Comparison of ENCODE assay signal across 19 cellular contexts in the genomic region with DNA sequence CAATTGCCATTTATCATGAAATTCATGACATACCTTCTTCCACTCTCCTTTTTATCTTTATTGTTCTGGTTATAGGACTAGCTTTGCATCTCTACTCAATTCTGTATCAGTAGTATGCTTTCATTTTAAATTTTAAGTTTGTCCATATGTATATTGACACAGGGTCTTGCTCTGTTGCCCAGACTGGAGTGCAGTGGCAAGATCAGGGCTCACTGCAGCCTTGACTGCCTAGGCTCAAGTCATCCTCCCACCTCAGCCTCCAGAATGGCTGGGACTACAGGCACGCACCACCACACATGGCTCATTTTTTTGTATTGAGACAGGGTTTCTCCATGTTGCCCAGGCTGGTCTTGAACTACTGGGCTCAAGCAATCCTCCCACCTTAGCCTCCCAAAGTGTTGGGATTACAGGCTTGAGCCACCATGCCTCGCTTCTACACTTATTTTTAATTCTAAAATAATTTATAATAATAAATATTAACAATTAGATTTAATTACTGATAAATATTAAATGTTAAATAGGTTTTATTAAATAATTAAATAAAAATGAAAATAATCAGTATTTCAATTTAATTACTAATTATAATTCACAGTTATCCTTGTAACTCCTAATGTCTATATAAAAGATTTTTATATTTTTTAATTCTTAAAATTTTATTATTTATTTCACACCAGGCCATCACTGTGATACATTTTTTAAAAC. TPM values are rescaled to one million over a fixed set of nuclear protein-coding genes. Genes with fewer than 3 reads are reported as not detected.
DNase-seq lines count a peak whose midpoint lies in the region; ATAC-seq and TF ChIP-seq lines count a peak whose summit lies in the region.
"Had no signal": no experiment of that assay in that cellular context is flagged by ENCODE, and none has a peak within 500 bp of the region (broad histone marks: within the 10 kb centered on the region; RNA-seq: fewer than 3 reads in every experiment).

No MANE protein-coding gene starts in this region.

- no peak overlapping the region for H3K18ac ChIP-seq in neuronal stem cell (ENCODE audit: low read length)

- DNase-seq in activated CD4-positive, alpha-beta T cell treated with anti-CD3 and anti-CD28 coated beads, Interleukin-2, amount 10 ng/mL, durations not matched to agents 7 days and 5 days, result no peak
- no peak for DNase-seq in activated CD4-positive, alpha-beta T cell treated with anti-CD3 and anti-CD28 coated beads for 4 hours
- DNase-seq in CD8-positive, alpha-beta T cell, result no peak
- DNase-seq in activated B cell treated with CpG ODN at 0.5 μM for 24 hours (no peak), neuronal stem cell (ENCODE audit: low spot score) (no peak)
- DNase-seq in naive thymus-derived CD4-positive, alpha-beta T cell, result no peak
- no peak for DNase-seq in activated CD8-positive, alpha-beta T cell treated with anti-CD3 and anti-CD28 coated beads, Interleukin-2, amount 10 ng/mL, durations not matched to agents 7 days and 5 days
- DNase-seq: 8988T, KBM-7, NCI-H1092, NCI-H187, NCI-H2171, Peyer's patch, SHP77 had no signal

- no peak overlapping the region for H2BK15ac ChIP-seq in neuronal stem cell (ENCODE audit: low read length)

- H3K4me2 ChIP-seq in neuronal stem cell (ENCODE audit: insufficient read depth, low read length, poor library complexity, severe bottlenecking), result no peak overlapping the region

- intact Hi-C loops in CD8-positive, alpha-beta T cell (cut with DNase I, micrococcal nuclease), result loop anchor here in 1 of 2 experiments (5.0 kb wide), 1 partner anchor 108 kb away; no protein-coding TSS in a partner anchor
- intact Hi-C loops in activated B cell treated with CpG ODN at 0.5 μM for 24 hours (cut with micrococcal nuclease), result loop anchor here (2.0 to 10.0 kb wide), 3 partner anchors 14 to 1484 kb away; a partner anchor contains a TSS
- intact Hi-C loops in naive thymus-derived CD4-positive, alpha-beta T cell (cut with micrococcal nuclease), result loop anchor here in 1 of 2 donors (5.0 to 10.0 kb wide), 2 partner anchors 108 to 376 kb away; no protein-coding TSS in a partner anchor

- ATAC-seq in CD8-positive, alpha-beta T cell, result no peak
- no peak for ATAC-seq in activated B cell treated with CpG ODN at 0.5 μM for 24 hours (ENCODE audit: low read depth)
- ATAC-seq in naive thymus-derived CD4-positive, alpha-beta T cell, result no peak
- ATAC-seq in activated CD8-positive, alpha-beta T cell treated with anti-CD3 and anti-CD28 coated beads, Interleukin-2, amount 10 ng/mL, durations not matched to agents 7 days and 5 days, result no peak
- ATAC-seq in HG02840 (IDR thresholded peaks at IDR 0.05; ENCODE audit: low FRiP score, unreplicated experiment), result no peak
- ATAC-seq: GM23338 had no signal

- no peak overlapping the region for H4K91ac ChIP-seq in neuronal stem cell (ENCODE audit: low read depth, low read length, poor library complexity)

- no peak overlapping the region for H4K8ac ChIP-seq in neuronal stem cell (ENCODE audit: low read depth, low read length)

- H3K27ac Mint-ChIP-seq in activated CD4-positive, alpha-beta T cell treated with anti-CD3 and anti-CD28 coated beads, Interleukin-2, amount 10 ng/mL, durations not matched to agents 7 days and 5 days, result peak overlapping the region; percentile 17
- H3K27ac Mint-ChIP-seq in CD8-positive, alpha-beta T cell, result peak overlapping the region; percentile 49
- peak overlapping the region; percentile 66 for H3K27ac Mint-ChIP-seq in activated B cell treated with CpG ODN at 0.5 μM for 24 hours
- H3K27ac Mint-ChIP-seq in naive thymus-derived CD4-positive, alpha-beta T cell, result peak overlapping the region in 7 of 9 donors; percentile 2 to 85 (median 45)
- no peak overlapping the region for H3K27ac Mint-ChIP-seq in activated CD8-positive, alpha-beta T cell treated with anti-CD3 and anti-CD28 coated beads, Interleukin-2, amount 10 ng/mL, durations not matched to agents 7 days and 5 days
- H3K27ac Mint-ChIP-seq: GM23338 had no signal

- H3K14ac ChIP-seq in neuronal stem cell (ENCODE audit: low read length), result no peak overlapping the region

- H2BK12ac ChIP-seq in neuronal stem cell (ENCODE audit: low read length), result no peak overlapping the region

- no peak overlapping the region for H2AFZ ChIP-seq in neuronal stem cell (ENCODE audit: low read length)
- H2AFZ ChIP-seq: GM23338 had no signal

- no peak overlapping the region for H2BK120ac ChIP-seq in neuronal stem cell (ENCODE audit: low read depth, low read length)

- no peaks in the 10 kb centered on the region for H3K36me3 ChIP-seq in CD8-positive, alpha-beta T cell (ENCODE audit: insufficient read depth, low read length)
- peaks cover 0 to 10% (median 2%) of the 10 kb centered on the region in 3 experiments for H3K36me3 ChIP-seq in naive thymus-derived CD4-positive, alpha-beta T cell (ENCODE audit: control insufficient read depth in 2 of 3, insufficient read depth in 3 of 3, low read length in 3 of 3)
- H3K36me3 ChIP-seq in neuronal stem cell (replicated peaks in 1 of 2; ENCODE audit: control insufficient read depth in 2 of 2, insufficient read depth in 2 of 2, low read length in 2 of 2), result no peaks in the 10 kb centered on the region

- peaks cover 24% of the 10 kb centered on the region for H3K36me3 Mint-ChIP-seq in activated CD4-positive, alpha-beta T cell treated with anti-CD3 and anti-CD28 coated beads, Interleukin-2, amount 10 ng/mL, durations not matched to agents 7 days and 5 days (ENCODE audit: low read depth)
- H3K36me3 Mint-ChIP-seq in CD8-positive, alpha-beta T cell, result peaks cover 30% of the 10 kb centered on the region
- peaks cover 37% of the 10 kb centered on the region for H3K36me3 Mint-ChIP-seq in activated B cell treated with CpG ODN at 0.5 μM for 24 hours (ENCODE audit: low read depth)
- H3K36me3 Mint-ChIP-seq in naive thymus-derived CD4-positive, alpha-beta T cell, result peaks cover 3 to 22% (median 10%) of the 10 kb centered on the region in 5 donors
- H3K36me3 Mint-ChIP-seq in activated CD8-positive, alpha-beta T cell treated with anti-CD3 and anti-CD28 coated beads, Interleukin-2, amount 10 ng/mL, durations not matched to agents 7 days and 5 days (ENCODE audit: low read depth), result peaks cover 25% of the 10 kb centered on the region

- no peak overlapping the region for H3K4me3 Mint-ChIP-seq in activated CD4-positive, alpha-beta T cell treated with anti-CD3 and anti-CD28 coated beads, Interleukin-2, amount 10 ng/mL, durations not matched to agents 7 days and 5 days
- no peak overlapping the region for H3K4me3 Mint-ChIP-seq in CD8-positive, alpha-beta T cell
- H3K4me3 Mint-ChIP-seq in activated B cell treated with CpG ODN at 0.5 μM for 24 hours, result no peak overlapping the region
- H3K4me3 Mint-ChIP-seq in naive thymus-derived CD4-positive, alpha-beta T cell, result peak overlapping the region in 1 of 10 donors; percentile 31
- H3K4me3 Mint-ChIP-seq in activated CD8-positive, alpha-beta T cell treated with anti-CD3 and anti-CD28 coated beads, Interleukin-2, amount 10 ng/mL, durations not matched to agents 7 days and 5 days, result no peak overlapping the region

- POLR2A ChIA-PET in activated CD4-positive, alpha-beta T cell treated with anti-CD3 and anti-CD28 coated beads, Interleukin-2, amount 10 ng/mL, durations not matched to agents 7 days and 5 days (lab: Charles Lee), result no interaction called here
- POLR2A ChIA-PET in CD8-positive, alpha-beta T cell (lab: Charles Lee), result interaction anchor here (0.9 to 4.4 kb wide), 4 partner anchors 14 to 1143 kb away, joined by 3 to 63 read pairs (median 12); a partner anchor contains a TSS
- POLR2A ChIA-PET in activated B cell treated with CpG ODN at 0.5 μM for 24 hours (lab: Charles Lee), result interaction anchor here (0.6 to 3.6 kb wide), 4 partner anchors 21 to 53 kb away, joined by 3 to 147 read pairs (median 31); a partner anchor contains a TSS
- POLR2A ChIA-PET in naive thymus-derived CD4-positive, alpha-beta T cell (lab: Charles Lee), result interaction anchor here (0.7 to 2.6 kb wide), 6 partner anchors 10 to 53 kb away, joined by 3 to 13 read pairs (median 9); a partner anchor contains a TSS
- POLR2A ChIA-PET in activated CD8-positive, alpha-beta T cell treated with anti-CD3 and anti-CD28 coated beads, Interleukin-2, amount 10 ng/mL, durations not matched to agents 7 days and 5 days (lab: Charles Lee), result interaction anchor here (3.3 to 6.3 kb wide), 2 partner anchors 27 to 31 kb away, joined by 39 to 65 read pairs; a partner anchor contains a TSS

- no peaks in the 10 kb centered on the region for H3K27me3 ChIP-seq in CD8-positive, alpha-beta T cell (ENCODE audit: insufficient read depth, low read length)
- H3K27me3 ChIP-seq in naive thymus-derived CD4-positive, alpha-beta T cell (ENCODE audit: control insufficient read depth in 2 of 2, insufficient read depth in 2 of 2, low read length in 2 of 2), result no peaks in the 10 kb centered on the region
- no peaks in the 10 kb centered on the region for H3K27me3 ChIP-seq in neuronal stem cell (ENCODE audit: control insufficient read depth in 3 of 3, insufficient read depth in 3 of 3, low read depth in 1 of 3, low read length in 3 of 3)
- H3K27me3 ChIP-seq: Peyer's patch had no signal

- peaks cover 38% of the 10 kb centered on the region for H3K4me1 Mint-ChIP-seq in activated CD4-positive, alpha-beta T cell treated with anti-CD3 and anti-CD28 coated beads, Interleukin-2, amount 10 ng/mL, durations not matched to agents 7 days and 5 days
- H3K4me1 Mint-ChIP-seq in CD8-positive, alpha-beta T cell (ENCODE audit: low read depth), result peaks cover 29% of the 10 kb centered on the region
- peaks cover 41% of the 10 kb centered on the region for H3K4me1 Mint-ChIP-seq in activated B cell treated with CpG ODN at 0.5 μM for 24 hours
- peaks cover 0 to 38% (median 24%) of the 10 kb centered on the region in 7 donors for H3K4me1 Mint-ChIP-seq in naive thymus-derived CD4-positive, alpha-beta T cell
- H3K4me1 Mint-ChIP-seq in activated CD8-positive, alpha-beta T cell treated with anti-CD3 and anti-CD28 coated beads, Interleukin-2, amount 10 ng/mL, durations not matched to agents 7 days and 5 days (ENCODE audit: low read depth), result peaks cover 26% of the 10 kb centered on the region

- no peaks in the 10 kb centered on the region for H3K9me3 Mint-ChIP-seq in activated CD4-positive, alpha-beta T cell treated with anti-CD3 and anti-CD28 coated beads, Interleukin-2, amount 10 ng/mL, durations not matched to agents 7 days and 5 days
- no peaks in the 10 kb centered on the region for H3K9me3 Mint-ChIP-seq in CD8-positive, alpha-beta T cell
- no peaks in the 10 kb centered on the region for H3K9me3 Mint-ChIP-seq in activated B cell treated with CpG ODN at 0.5 μM for 24 hours
- no peaks in the 10 kb centered on the region for H3K9me3 Mint-ChIP-seq in naive thymus-derived CD4-positive, alpha-beta T cell
- no peaks in the 10 kb centered on the region for H3K9me3 Mint-ChIP-seq in activated CD8-positive, alpha-beta T cell treated with anti-CD3 and anti-CD28 coated beads, Interleukin-2, amount 10 ng/mL, durations not matched to agents 7 days and 5 days (ENCODE audit: insufficient read depth)
- H3K9me3 Mint-ChIP-seq: GM23338 had no signal

- no peak overlapping the region for H3K9ac ChIP-seq in neuronal stem cell (ENCODE audit: low read depth, low read length, poor library complexity)

- CTCF ChIA-PET in activated CD4-positive, alpha-beta T cell treated with anti-CD3 and anti-CD28 coated beads, Interleukin-2, amount 10 ng/mL, durations not matched to agents 7 days and 5 days (lab: Charles Lee), result interaction anchor here (2.8 to 4.9 kb wide), 2 partner anchors 19 to 22 kb away, joined by 22 to 157 read pairs; a partner anchor contains a TSS
- CTCF ChIA-PET in CD8-positive, alpha-beta T cell (lab: Charles Lee), result interaction anchor here (1.1 to 3.6 kb wide), 3 partner anchors 10 to 29 kb away, joined by 4 to 43 read pairs (median 6); a partner anchor contains a TSS
- CTCF ChIA-PET in activated B cell treated with CpG ODN at 0.5 μM for 24 hours (lab: Charles Lee), result interaction anchor here (1.0 to 3.2 kb wide), 2 partner anchors 13 to 28 kb away, joined by 3 to 21 read pairs; a partner anchor contains a TSS
- CTCF ChIA-PET in naive thymus-derived CD4-positive, alpha-beta T cell (lab: Charles Lee), result interaction anchor here (4.7 kb wide), 1 partner anchor 13 kb away, joined by 48 read pairs; no protein-coding TSS in a partner anchor
- CTCF ChIA-PET in activated CD8-positive, alpha-beta T cell treated with anti-CD3 and anti-CD28 coated beads, Interleukin-2, amount 10 ng/mL, durations not matched to agents 7 days and 5 days (lab: Charles Lee), result interaction anchor here (2.5 to 4.8 kb wide), 2 partner anchors 20 to 28 kb away, joined by 22 to 74 read pairs; a partner anchor contains a TSS

- no peak overlapping the region for H2AK5ac ChIP-seq in neuronal stem cell (ENCODE audit: low read depth, low read length)

- TF ChIP-seq CTCF in CD8-positive, alpha-beta T cell (IDR thresholded peaks at IDR 0.05), result no peak
- TF ChIP-seq CTCF in activated B cell treated with CpG ODN at 0.5 μM for 24 hours (IDR thresholded peaks at IDR 0.05), result no peak

- H3K4me3 ChIP-seq in CD8-positive, alpha-beta T cell (ENCODE audit: low read depth, low read length), result no peak overlapping the region
- no peak overlapping the region for H3K4me3 ChIP-seq in naive thymus-derived CD4-positive, alpha-beta T cell (ENCODE audit: low read length)
- H3K4me3 ChIP-seq in neuronal stem cell (ENCODE audit: low read length in 2 of 2), result no peak overlapping the region
- H3K4me3 ChIP-seq: GM23338, Peyer's patch had no signal

- no peaks in the 10 kb centered on the region for H3K27me3 Mint-ChIP-seq in activated CD4-positive, alpha-beta T cell treated with anti-CD3 and anti-CD28 coated beads, Interleukin-2, amount 10 ng/mL, durations not matched to agents 7 days and 5 days
- H3K27me3 Mint-ChIP-seq in CD8-positive, alpha-beta T cell (ENCODE audit: low read depth), result no peaks in the 10 kb centered on the region
- H3K27me3 Mint-ChIP-seq in activated B cell treated with CpG ODN at 0.5 μM for 24 hours, result no peaks in the 10 kb centered on the region
- H3K27me3 Mint-ChIP-seq in naive thymus-derived CD4-positive, alpha-beta T cell, result no peaks in the 10 kb centered on the region
- H3K27me3 Mint-ChIP-seq in activated CD8-positive, alpha-beta T cell treated with anti-CD3 and anti-CD28 coated beads, Interleukin-2, amount 10 ng/mL, durations not matched to agents 7 days and 5 days (ENCODE audit: low read depth), result no peaks in the 10 kb centered on the region

- H3K23ac ChIP-seq in neuronal stem cell (ENCODE audit: low read depth, low read length, poor library complexity), result no peak overlapping the region

- H3K9me3 ChIP-seq in CD8-positive, alpha-beta T cell (ENCODE audit: low read length), result no peaks in the 10 kb centered on the region
- no peaks in the 10 kb centered on the region for H3K9me3 ChIP-seq in naive thymus-derived CD4-positive, alpha-beta T cell (ENCODE audit: control insufficient read depth in 2 of 3, low read length in 3 of 3)
- H3K9me3 ChIP-seq in neuronal stem cell (replicated peaks in 1 of 2; ENCODE audit: control insufficient read depth in 2 of 2, insufficient read depth in 1 of 2, low read depth in 1 of 2, low read length in 2 of 2), result no peaks in the 10 kb centered on the region
- H3K9me3 ChIP-seq: Peyer's patch had no signal

- no peaks in the 10 kb centered on the region for H3K79me1 ChIP-seq in neuronal stem cell (ENCODE audit: low read depth, low read length)

- no peak overlapping the region for H3K27ac ChIP-seq in CD8-positive, alpha-beta T cell (ENCODE audit: low read depth, low read length)
- H3K27ac ChIP-seq in naive thymus-derived CD4-positive, alpha-beta T cell (ENCODE audit: low read depth, low read length), result no peak overlapping the region
- H3K27ac ChIP-seq in neuronal stem cell (replicated peaks; ENCODE audit: low read length), result no peak overlapping the region
- H3K27ac ChIP-seq: C4-2B had no signal

- peaks cover 3% of the 10 kb centered on the region for H3K4me1 ChIP-seq in CD8-positive, alpha-beta T cell (ENCODE audit: insufficient read depth, low read length)
- no peaks in the 10 kb centered on the region for H3K4me1 ChIP-seq in naive thymus-derived CD4-positive, alpha-beta T cell (ENCODE audit: control insufficient read depth in 2 of 2, insufficient read depth in 2 of 2, low read length in 2 of 2)
- H3K4me1 ChIP-seq in neuronal stem cell (ENCODE audit: control insufficient read depth in 2 of 2, insufficient read depth in 1 of 2, low read depth in 1 of 2, low read length in 2 of 2), result peaks cover 0 to 8% of the 10 kb centered on the region in 2 donors
- H3K4me1 ChIP-seq: Peyer's patch had no signal

- whole genome bisulfite sequencing in neuronal stem cell (ENCODE audit: extremely low coverage in 2 of 2, insufficient read length in 2 of 2, insufficient replicate concordance in 1 of 2), 2 donors, result no CpG with 5 or more reads among the region's 2 CpGs

- no peak overlapping the region for H2BK5ac ChIP-seq in neuronal stem cell (ENCODE audit: low read length)

- H3K4ac ChIP-seq in neuronal stem cell (ENCODE audit: low read length), result no peak overlapping the region

RNA-seq across cellular contexts. Expression of a gene that starts 27.7 kb away (rescaled TPM):
- 10 to 100 TPM; 25.4 to 27.6 TPM for total RNA-seq in activated CD4-positive, alpha-beta T cell treated with anti-CD3 and anti-CD28 coated beads, Interleukin-2, amount 10 ng/mL, durations not matched to agents 7 days and 5 days
- 10 to 100 TPM; 13.2 to 13.6 TPM for total RNA-seq in CD8-positive, alpha-beta T cell
- total RNA-seq in activated B cell treated with CpG ODN at 0.5 μM for 24 hours, result 31.7 and 36.8 TPM in 2 replicates
- 10 to 100 TPM; 17.4 to 32.8 (median 29.9) TPM for total RNA-seq in naive thymus-derived CD4-positive, alpha-beta T cell
- 1 to 10 TPM; 4.4 to 9.5 TPM for polyA plus RNA-seq in naive thymus-derived CD4-positive, alpha-beta T cell
- 10 to 100 TPM; 19.1 to 19.5 TPM for total RNA-seq in activated CD8-positive, alpha-beta T cell treated with anti-CD3 and anti-CD28 coated beads, Interleukin-2, amount 10 ng/mL, durations not matched to agents 7 days and 5 days
- 0.10 TPM for polyA plus RNA-seq in neuronal stem cell (2013, experiment 1 of 2)
- polyA plus RNA-seq in neuronal stem cell (2013, experiment 2 of 2), result 0.10 TPM

RNA-seq across cellular contexts. Expression of a gene that starts 59.8 kb away (rescaled TPM):
- not detected for total RNA-seq in activated CD4-positive, alpha-beta T cell treated with anti-CD3 and anti-CD28 coated beads, Interleukin-2, amount 10 ng/mL, durations not matched to agents 7 days and 5 days
- not detected for total RNA-seq in CD8-positive, alpha-beta T cell
- total RNA-seq in activated B cell treated with CpG ODN at 0.5 μM for 24 hours, result not detected in 2 replicates
- total RNA-seq in naive thymus-derived CD4-positive, alpha-beta T cell, result under 1 TPM in 1 of 5 experiments, not detected in 4; 0.15 TPM
- not detected for polyA plus RNA-seq in naive thymus-derived CD4-positive, alpha-beta T cell
- total RNA-seq in activated CD8-positive, alpha-beta T cell treated with anti-CD3 and anti-CD28 coated beads, Interleukin-2, amount 10 ng/mL, durations not matched to agents 7 days and 5 days, result not detected
- polyA plus RNA-seq in neuronal stem cell (2013, experiment 1 of 2), result not detected
- polyA plus RNA-seq in neuronal stem cell (2013, experiment 2 of 2), result not detected
- total RNA-seq: GM23338, MCF 10A, NCI-H460, Peyer's patch had no signal
- polyA plus RNA-seq: GM23338 had no signal
